ENCODE assay signal across 22 cellular contexts in the genomic region with DNA sequence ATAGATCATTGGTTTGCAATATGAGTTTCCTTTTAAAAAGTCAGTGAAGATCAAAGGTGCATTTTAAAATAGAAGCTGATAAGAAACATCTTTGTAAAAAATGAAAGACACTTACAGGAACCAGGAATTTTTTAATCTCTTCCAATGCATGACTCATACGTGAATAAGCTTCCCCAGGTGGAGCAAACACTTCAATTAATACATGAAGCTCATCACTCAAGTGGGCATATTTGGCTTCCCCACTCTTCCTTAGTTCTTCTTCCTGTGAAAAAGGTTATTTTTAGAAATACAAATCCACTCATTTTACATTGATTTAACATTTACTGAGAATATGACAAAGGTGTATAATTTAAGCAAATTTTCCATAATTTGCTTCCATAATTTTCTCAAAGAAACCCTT.
"Had no signal": no experiment of that assay in that cellular context is flagged by ENCODE, and none has a peak within 500 bp of the region (broad histone marks: within the 10 kb centered on the region; RNA-seq: fewer than 3 reads in every experiment).

No MANE protein-coding gene starts in this region.

- H3K4me1 ChIP-seq: heart right ventricle, prostate gland, right atrium auricular region, spleen had no signal

- ATAC-seq: activated CD8-positive, alpha-beta T cell treated with anti-CD3 and anti-CD28 coated beads for 36 hours; activated naive CD4-positive, alpha-beta T cell treated with anti-CD3 and anti-CD28 coated beads, Interleukin-2, amount 50 U/mL, for 72 hours; heart right ventricle; left colon had no signal

- H3K27me3 ChIP-seq: heart right ventricle, neutrophil, ovary, right atrium auricular region, spleen had no signal

- DNase-seq: activated CD4-positive, alpha-beta T cell treated with anti-CD3 and anti-CD28 coated beads, Interleukin-2, amount 10 ng/mL, durations not matched to agents 7 days and 5 days; activated CD4-positive, CD25-positive, alpha-beta regulatory T cell treated with anti-CD3 and anti-CD28 coated beads, Interleukin-2, amount 50 U/mL, for 72 hours; activated CD8-positive, alpha-beta T cell treated with anti-CD3 and anti-CD28 coated beads for 36 hours; activated gamma-delta T cell treated with Interleukin-2 at 50 U/mL for 16 hours; aorta; effector CD4-positive, alpha-beta T cell; erythroblast; foreskin fibroblast; heart right ventricle; islet precursor cell; left colon; mesenchymal stem cell; ovary; spleen; stimulated activated CD4-positive, alpha-beta T cell treated with anti-CD3 and anti-CD28 coated beads, Interleukin-4, amount 100 ng/mL, for 24 hours; stimulated activated naive CD4-positive, alpha-beta T cell treated with Interleukin-2 at 50 U/mL for 16 hours; WERI-Rb-1 had no signal

- H3K4me3 ChIP-seq: heart right ventricle, ovary, prostate gland, right atrium auricular region, spleen, thoracic aorta had no signal

- H3K36me3 ChIP-seq: heart right ventricle, neutrophil, ovary, prostate gland, right atrium auricular region, spleen, thoracic aorta, WERI-Rb-1 had no signal

- H3K27ac ChIP-seq: heart right ventricle, neutrophil, ovary, prostate gland, right atrium auricular region, spleen, thoracic aorta, WERI-Rb-1 had no signal

- H3K9me3 ChIP-seq: neutrophil, ovary, prostate gland, right atrium auricular region, spleen, thoracic aorta had no signal
